In genomic region chr14:58297762-58298476, GRCh38 we compare ENCODE assay signal across 1 cellular context.
TF ChIP-seq lines count a peak whose summit lies in the region.

No MANE protein-coding gene starts in this region.

TF ChIP-seq in HEK293, 187 proteins besides CTCF, POLR2A, EP300 and RAD21 (continued from another document):
- TF ChIP-seq ZNF148 (tag by site-specific recombination; IDR thresholded peaks at IDR 0.05; ENCODE audit: borderline replicate concordance) (no peak), WT1 (tag by site-specific recombination; IDR thresholded peaks at IDR 0.05) (peak; percentile 51; the same call in 1 of the 2 replicates), ZNF394 (tag by site-specific recombination; IDR thresholded peaks at IDR 0.05; ENCODE audit: borderline replicate concordance) (0 out of 2 replicates have a peak, but pooled peaks have one; percentile 37), ZNF37A (tag by site-specific recombination; IDR thresholded peaks at IDR 0.05) (no peak), ZBTB20 (tag by site-specific recombination; IDR thresholded peaks at IDR 0.05) (peak; percentile 35; the same call in 1 of the 2 replicates), MZF1 (tag by site-specific recombination; IDR thresholded peaks at IDR 0.05; ENCODE audit: borderline replicate concordance) (0 out of 2 replicates have a peak, but pooled peaks have one; percentile 47), ZFP37 (tag by site-specific recombination; IDR thresholded peaks at IDR 0.05) (peak; percentile 43; the same call in 1 of the 2 replicates), ZBTB11 (tag by site-specific recombination; conservative IDR thresholded peaks at IDR 0.05; ENCODE audit: low read depth) (peak; percentile 77; the same call in 1 of the 2 replicates), ZNF248 (tag by site-specific recombination; IDR thresholded peaks at IDR 0.05) (no peak), ZNF202 (tag by site-specific recombination; IDR thresholded peaks at IDR 0.05; ENCODE audit: borderline replicate concordance) (no peak), ZNF488 (tag by site-specific recombination; IDR thresholded peaks at IDR 0.05) (no peak), GLI4 (tag by site-specific recombination; IDR thresholded peaks at IDR 0.05) (no peak), ZNF654 (tag by site-specific recombination; IDR thresholded peaks at IDR 0.05; ENCODE audit: low read depth) (no peak), ZNF600 (tag by site-specific recombination; IDR thresholded peaks at IDR 0.05) (peak; percentile 48; the same call in 1 of the 2 replicates), TSHZ1 (tag by site-specific recombination; IDR thresholded peaks at IDR 0.05; ENCODE audit: borderline replicate concordance) (no peak), ZEB2 (tag by site-specific recombination; IDR thresholded peaks at IDR 0.05) (0 out of 2 replicates have a peak, but pooled peaks have one; percentile 13), TCF7L2 (IDR thresholded peaks at IDR 0.05; ENCODE audit: borderline replicate concordance, low read depth, low read length) (no peak), ZNF549 (tag by site-specific recombination; IDR thresholded peaks at IDR 0.05) (no peak), ZNF26 (tag by site-specific recombination; IDR thresholded peaks at IDR 0.05) (no peak), ZNF157 (tag by site-specific recombination; IDR thresholded peaks at IDR 0.05) (no peak), ZNF324 (tag by site-specific recombination; IDR thresholded peaks at IDR 0.05) (no peak), ZBTB17 (tag by site-specific recombination; IDR thresholded peaks at IDR 0.05) (peak; percentile 85), ZNF24 (tag by site-specific recombination; IDR thresholded peaks at IDR 0.05) (0 out of 2 replicates have a peak, but pooled peaks have one; percentile 50), ZNF10 (tag by site-specific recombination; IDR thresholded peaks at IDR 0.05) (no peak), ZNF350 (tag by site-specific recombination; IDR thresholded peaks at IDR 0.05) (no peak), ZNF354C (tag by site-specific recombination; IDR thresholded peaks at IDR 0.05; ENCODE audit: borderline replicate concordance, low read depth) (no peak), YY1 (tag by site-specific recombination; IDR thresholded peaks at IDR 0.05) (peak; percentile 91), ZBTB10 (tag by site-specific recombination; IDR thresholded peaks at IDR 0.05) (0 out of 2 replicates have a peak, but pooled peaks have one; percentile 31), ZNF629 (tag by site-specific recombination; IDR thresholded peaks at IDR 0.05) (peak; percentile 64), ZNF664 (tag by site-specific recombination; IDR thresholded peaks at IDR 0.05) (no peak), ZNF169 (tag by site-specific recombination; IDR thresholded peaks at IDR 0.05) (no peak), ZNF18 (tag by site-specific recombination; IDR thresholded peaks at IDR 0.05) (no peak), ZNF274 (IDR thresholded peaks at IDR 0.05; ENCODE audit: low read length) (no peak), ZNF274 (tag by site-specific recombination; IDR thresholded peaks at IDR 0.05; ENCODE audit: borderline replicate concordance) (no peak), ZNF335 (tag by site-specific recombination; conservative IDR thresholded peaks at IDR 0.05) (peak; percentile 76), ZNF701 (tag by site-specific recombination; IDR thresholded peaks at IDR 0.05) (no peak), ZNF529 (tag by site-specific recombination; IDR thresholded peaks at IDR 0.05; ENCODE audit: insufficient replicate concordance) (no peak), ZNF501 (tag by site-specific recombination; IDR thresholded peaks at IDR 0.05) (peak; percentile 60), HOXD13 (CRISPR knock-in tag; IDR thresholded peaks at IDR 0.05; ENCODE audit: borderline replicate concordance) (no peak), ZNF155 (tag by site-specific recombination; IDR thresholded peaks at IDR 0.05) (no peak), ZBTB7A (tag by site-specific recombination; IDR thresholded peaks at IDR 0.05; ENCODE audit: low read depth) (no peak), ZNF561 (tag by site-specific recombination; IDR thresholded peaks at IDR 0.05; ENCODE audit: borderline replicate concordance) (no peak), ZNF302 (tag by site-specific recombination; IDR thresholded peaks at IDR 0.05; ENCODE audit: low read depth) (no peak), GLI2 (tag by site-specific recombination; IDR thresholded peaks at IDR 0.05; ENCODE audit: borderline replicate concordance, low read depth) (no peak), ZNF175 (tag by site-specific recombination; IDR thresholded peaks at IDR 0.05) (no peak), ZNF585B (tag by site-specific recombination; IDR thresholded peaks at IDR 0.05) (no peak), ZXDB (tag by site-specific recombination; IDR thresholded peaks at IDR 0.05) (peak; percentile 97), ZNF133 (tag by site-specific recombination; IDR thresholded peaks at IDR 0.05) (no peak)
TF ChIP-seq in HEK293: peak in this region for 51.
